In the genomic region with DNA sequence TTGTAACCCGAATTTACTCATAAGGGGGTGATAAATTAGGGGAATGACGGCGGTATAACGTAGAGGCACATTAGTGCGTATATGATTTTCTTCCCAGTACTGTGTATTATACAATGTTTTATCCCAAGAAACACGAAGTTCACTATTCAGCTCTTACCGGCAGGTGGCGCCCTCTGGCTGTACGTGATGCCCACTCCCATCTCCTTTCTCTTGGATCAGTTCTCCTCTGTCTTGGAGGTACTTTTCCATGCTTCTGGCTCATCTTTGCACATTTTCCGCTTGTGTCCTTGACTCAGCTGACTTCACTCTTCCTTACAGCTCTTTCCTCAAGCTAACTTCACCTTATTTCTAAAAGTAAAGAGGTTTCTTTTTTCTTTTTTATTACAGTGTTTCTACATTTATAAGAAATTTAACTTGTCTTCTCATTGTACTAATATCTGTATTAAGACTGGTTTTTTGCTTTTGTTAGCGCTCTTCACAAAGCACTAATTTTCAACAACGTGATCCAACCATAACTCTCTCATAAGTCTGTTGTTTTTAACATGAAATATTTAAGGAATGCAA, we compare ENCODE assay signal across 8 cellular contexts. TPM values are rescaled to one million over a fixed set of nuclear protein-coding genes. Genes with fewer than 3 reads are reported as not detected.
DNase-seq lines count a peak whose midpoint lies in the region; TF ChIP-seq lines count a peak whose summit lies in the region.

No MANE protein-coding gene starts in this region.

- H3K9me3 ChIP-seq in Karpas-422 (ENCODE audit: low read length) (no peaks in the 10 kb centered on the region), Peyer's patch (no peaks in the 10 kb centered on the region), suprapubic skin (no peaks in the 10 kb centered on the region)

- no peak overlapping the region for H3K9ac ChIP-seq in Karpas-422 (ENCODE audit: low read length)

- H3K27me3 ChIP-seq in Karpas-422 (ENCODE audit: low read length) (no peaks in the 10 kb centered on the region), Peyer's patch (no peaks in the 10 kb centered on the region), suprapubic skin (peaks cover 5% of the 10 kb centered on the region)

- TF ChIP-seq CTCF in Peyer's patch (IDR thresholded peaks at IDR 0.05): peak; percentile 65 to 95 (median 91)
- TF ChIP-seq CTCF in fibroblast of pulmonary artery (IDR thresholded peaks at IDR 0.05; ENCODE audit: low read length, missing control alignments): peak; percentile 94
- peak; percentile 71 to 76 for TF ChIP-seq CTCF in suprapubic skin (IDR thresholded peaks at IDR 0.05)

- DNase-seq in EH (ENCODE audit: low read depth) (peak; percentile 61), Karpas-422 (peak; percentile 83), Peyer's patch (peak; percentile 83 to 95 (median 88)), activated T-helper 1 cell treated with Interleukin-2 at 50 U/mL for 16 hours (ENCODE audit: low read depth) (peak; percentile 57), fibroblast of pulmonary artery (ENCODE audit: low read depth) (peak; percentile 73), non-pigmented ciliary epithelial cell (ENCODE audit: low read depth) (peak; percentile 4), suprapubic skin (ENCODE audit: low spot score in 2 of 2) (peak; percentile 84 to 91), cortex of kidney (lab: John Stamatoyannopoulos, UW) (no peak)

- no peak overlapping the region for H3K4me2 ChIP-seq in Karpas-422 (ENCODE audit: low read depth, low read length, poor library complexity, severe bottlenecking)

- H3K36me3 ChIP-seq in Karpas-422 (ENCODE audit: insufficient read depth, low read length) (no peaks in the 10 kb centered on the region), Peyer's patch (no peaks in the 10 kb centered on the region), suprapubic skin (no peaks in the 10 kb centered on the region)

- no peak for TF ChIP-seq EP300 in suprapubic skin (IDR thresholded peaks at IDR 0.05)

- H3K27ac ChIP-seq in Karpas-422 (ENCODE audit: low read length): no peak overlapping the region
- no peak overlapping the region for H3K27ac ChIP-seq in Peyer's patch
- H3K27ac ChIP-seq in suprapubic skin: no peak overlapping the region

- H4K20me1 ChIP-seq in Karpas-422 (ENCODE audit: insufficient read depth, low read depth, low read length): no peaks in the 10 kb centered on the region

- H3K4me3 ChIP-seq in Karpas-422 (ENCODE audit: low read length) (no peak overlapping the region), Peyer's patch (no peak overlapping the region), fibroblast of pulmonary artery (replicated peaks; ENCODE audit: low read depth, low read length) (no peak overlapping the region), suprapubic skin (no peak overlapping the region)

- 7% methylated on average over 12 of the region's 12 CpGs for WGBS in suprapubic skin

- no peaks in the 10 kb centered on the region for H3K79me2 ChIP-seq in Karpas-422 (ENCODE audit: low read length)

- H3K9me2 ChIP-seq in Karpas-422 (replicated peaks; ENCODE audit: insufficient read depth, low read length): no peaks in the 10 kb centered on the region

- no peak overlapping the region for H2AFZ ChIP-seq in Karpas-422 (ENCODE audit: low read length)

- H3K4me1 ChIP-seq in Karpas-422 (ENCODE audit: low read length) (no peaks in the 10 kb centered on the region), Peyer's patch (peaks cover 0 to 42% (median 0%) of the 10 kb centered on the region in 4 donors), suprapubic skin (peaks cover 15% of the 10 kb centered on the region)

- TF ChIP-seq POLR2A in Peyer's patch (IDR thresholded peaks at IDR 0.05) (no peak), suprapubic skin (IDR thresholded peaks at IDR 0.05) (no peak)

RNA-seq across cellular contexts. Expression of a gene that starts 21.3 kb away (rescaled TPM):
- not detected in 2 replicates for total RNA-seq in Karpas-422 (2014; rRNA removed; shearing (Covaris generic); ENCODE audit: low replicate concordance)
- total RNA-seq in Peyer's patch (100 to 1,000 TPM in 3 of 4 donors, 10 to 100 TPM in 1; 93.3 to 394 (median 300) TPM), suprapubic skin (10 to 100 TPM in 1 of 4 donors, 1 to 10 TPM in 3; 2.5 to 14.5 (median 4.9) TPM)

RNA-seq across cellular contexts. Expression of a gene that starts 21.7 kb away (rescaled TPM):
- total RNA-seq in Karpas-422 (2014; rRNA removed; shearing (Covaris generic); ENCODE audit: low replicate concordance): not detected in 2 replicates
- 100 to 1,000 TPM in 3 of 4 donors, 10 to 100 TPM in 1; 88.3 to 338 (median 232) TPM for total RNA-seq in Peyer's patch
- 10 to 100 TPM in 1 of 4 donors, 1 to 10 TPM in 3; 3.2 to 12.9 (median 6.0) TPM for total RNA-seq in suprapubic skin

RNA-seq across cellular contexts. Expression of a gene that starts 41.6 kb away (rescaled TPM):
- not detected in 2 replicates for total RNA-seq in Karpas-422 (2014; rRNA removed; shearing (Covaris generic); ENCODE audit: low replicate concordance)
- 10 to 100 TPM; 11.9 to 47.0 (median 24.4) TPM for total RNA-seq in Peyer's patch
- total RNA-seq in suprapubic skin: 10 to 100 TPM in 1 of 4 donors, 1 to 10 TPM in 3; 2.8 to 15.0 (median 7.7) TPM

Comparison
In these comparisons a context has a peak if more than half of its experiments do, and no peak if none do; other contexts are left out.
1. RNA of a gene that starts 21.3 kb away (total RNA-seq): 93.3 to 394 TPM in Peyer's patch; 2.5 to 14.5 TPM in suprapubic skin and not detected in Karpas-422; every median in the first group is over 4 times any median in the second.
2. RNA of a gene that starts 21.7 kb away (total RNA-seq): 88.3 to 338 TPM in Peyer's patch; 3.2 to 12.9 TPM in suprapubic skin and not detected in Karpas-422; every median in the first group is over 4 times any median in the second.
3. Peak in every context shown above with its lines, with median percentiles within 50 percentile points of each other: CTCF ChIP-seq.